ENCODE assay signal across 11 cellular contexts in the genomic region with DNA sequence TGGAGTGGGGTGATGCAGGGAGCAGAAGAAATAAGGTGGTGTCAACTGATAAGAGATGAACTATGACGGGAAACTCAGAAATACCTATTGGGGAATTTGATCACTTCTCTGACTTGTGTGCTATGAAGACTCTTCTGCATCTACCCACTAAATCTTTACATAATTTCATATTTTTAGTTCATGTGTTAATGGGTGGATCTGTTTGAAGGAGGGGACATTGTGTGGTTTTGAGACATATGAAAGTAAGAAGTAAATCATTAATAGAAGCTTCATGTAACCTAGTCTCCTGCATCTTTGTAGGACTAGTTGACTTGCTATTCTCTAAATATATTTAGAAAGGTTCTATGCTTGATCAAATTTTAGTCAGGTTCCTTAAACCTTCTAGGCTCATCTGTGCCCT.
"Had no signal": no experiment of that assay in that cellular context is flagged by ENCODE, and none has a peak within 500 bp of the region (broad histone marks: within the 10 kb centered on the region; RNA-seq: fewer than 3 reads in every experiment).

No MANE protein-coding gene starts in this region.

- H3K4me2 ChIP-seq: GM23338 had no signal

- ATAC-seq: GM23338, HCT116 had no signal

- FAIRE-seq: H1, H54 had no signal

- H3K9me3 Mint-ChIP-seq: GM23338 had no signal

- H3K27ac ChIP-seq: GM23248 had no signal

- H3K27ac Mint-ChIP-seq: GM23338, H9, HFFc6 had no signal

- H3K9ac ChIP-seq: GM23248 had no signal

- H3K4me3 ChIP-seq: GM23248, GM23338, HAP-1 had no signal

- DNase-seq: GM23248, GOT3, H7, H9, HCEC 1CT, HFFc6 had no signal

- H2AFZ ChIP-seq: GM23248, GM23338 had no signal

- H3K9me3 ChIP-seq: HAP-1 had no signal

- H3K4me3 Mint-ChIP-seq: GM23338, H9, HFFc6 had no signal

- H3K36me3 ChIP-seq: HAP-1 had no signal
